ENCODE assay signal across 8 cellular contexts in genomic region chr6:141077355-141078333, GRCh38.
DNase-seq lines count a peak whose midpoint lies in the region; ATAC-seq and TF ChIP-seq lines count a peak whose summit lies in the region.

No MANE protein-coding gene starts in this region.

- no peaks in the 10 kb centered on the region for H3K4me1 ChIP-seq in RWPE2 (ENCODE audit: insufficient read depth, poor library complexity, severe bottlenecking)

- no peaks in the 10 kb centered on the region for H3K36me3 ChIP-seq in RWPE2 (ENCODE audit: low read depth)

- ATAC-seq in GM19395 (IDR thresholded peaks at IDR 0.05; ENCODE audit: unreplicated experiment): peak; percentile 85
- ATAC-seq in HG03280 (IDR thresholded peaks at IDR 0.05; ENCODE audit: unreplicated experiment): peak; percentile 96
- ATAC-seq in RWPE2 (ENCODE audit: low read depth): peak; percentile 58; the same call in 1 of the 3 replicates
- no peak for ATAC-seq in GM21717 (IDR thresholded peaks at IDR 0.05; ENCODE audit: unreplicated experiment)

- no peak overlapping the region for H3K4me3 ChIP-seq in RWPE2 (ENCODE audit: severe bottlenecking)

- H3K27ac ChIP-seq in RWPE2 (ENCODE audit: poor library complexity, severe bottlenecking): no peak overlapping the region

- no peaks in the 10 kb centered on the region for H3K27me3 ChIP-seq in RWPE2 (ENCODE audit: insufficient read depth, poor library complexity, severe bottlenecking)

- H3K9me3 ChIP-seq in RWPE2 (ENCODE audit: severe bottlenecking): no peaks in the 10 kb centered on the region

- TF ChIP-seq CTCF in RWPE2 (IDR thresholded peaks at IDR 0.05; ENCODE audit: poor library complexity, severe bottlenecking): peak; percentile 24

- DNase-seq in DMS114 treated with DMSO at 0.1 percent for 48 hours (lab: John Stamatoyannopoulos, UW; ENCODE audit: unreplicated experiment) (peak; percentile 11), RWPE2 (ENCODE audit: low spot score) (no peak), iPS DF 4.7 (ENCODE audit: extremely low read depth, low spot score) (peak; percentile 72), NCI-H1092 treated with DMSO at 0.1 percent for 48 hours (lab: John Stamatoyannopoulos, UW) (no peak), NCI-H1105 treated with DMSO at 0.1 percent for 48 hours (lab: John Stamatoyannopoulos, UW) (no peak)

Comparison
In these comparisons a context has a peak if more than half of its experiments do, and no peak if none do; other contexts are left out.
1. DNase-seq: peak in DMS114 treated with DMSO at 0.1 percent for 48 hours (single experiment) and iPS DF 4.7 (single experiment); none in RWPE2 (single experiment), NCI-H1092 treated with DMSO at 0.1 percent for 48 hours (single experiment) and NCI-H1105 treated with DMSO at 0.1 percent for 48 hours (single experiment).